Comparison of ENCODE assay signal across 26 cellular contexts in genomic region chr11:9777066-9777465, GRCh38.
"Had no signal": no experiment of that assay in that cellular context is flagged by ENCODE, and none has a peak within 500 bp of the region (broad histone marks: within the 10 kb centered on the region; RNA-seq: fewer than 3 reads in every experiment).

No MANE protein-coding gene starts in this region.

- ATAC-seq: activated CD4-positive, CD25-positive, alpha-beta regulatory T cell treated with anti-CD3 and anti-CD28 coated beads, Interleukin-2, amount 50 U/mL, for 24 hours; effector memory CD8-positive, alpha-beta T cell; foreskin keratinocyte; heart left ventricle; left lung; lower lobe of right lung; mucosa of descending colon; right lobe of liver; stimulated activated effector memory CD8-positive, alpha-beta T cell treated with anti-CD3 and anti-CD28 coated beads, Interleukin-12 subunit alpha, Interleukin-12 subunit beta, amount 100 ng/mL, for 72 hours; upper lobe of right lung had no signal

- H3K4me1 ChIP-seq: left lung, lower lobe of right lung, upper lobe of right lung had no signal

- H3K4me1 Mint-ChIP-seq: activated naive CD4-positive, alpha-beta T cell treated with anti-CD3 and anti-CD28 coated beads, Interleukin-2, amount 10 ng/mL, durations not matched to agents 7 days and 5 days; activated naive CD8-positive, alpha-beta T cell treated with anti-CD3 and anti-CD28 coated beads, Interleukin-2, amount 10 ng/mL, durations not matched to agents 7 days and 5 days; stimulated activated effector memory CD8-positive, alpha-beta T cell treated with anti-CD3 and anti-CD28 coated beads, Interleukin-12 subunit alpha, Interleukin-12 subunit beta, amount 100 ng/mL, for 72 hours had no signal

- H3K9me3 Mint-ChIP-seq: activated naive CD4-positive, alpha-beta T cell treated with anti-CD3 and anti-CD28 coated beads, Interleukin-2, amount 10 ng/mL, durations not matched to agents 7 days and 5 days; activated naive CD8-positive, alpha-beta T cell treated with anti-CD3 and anti-CD28 coated beads, Interleukin-2, amount 10 ng/mL, durations not matched to agents 7 days and 5 days; effector memory CD8-positive, alpha-beta T cell; nephron; stimulated activated effector memory CD8-positive, alpha-beta T cell treated with anti-CD3 and anti-CD28 coated beads, Interleukin-12 subunit alpha, Interleukin-12 subunit beta, amount 100 ng/mL, for 72 hours had no signal

- H3K27ac ChIP-seq: brain microvascular endothelial cell, foreskin keratinocyte, heart left ventricle, left lung, lower lobe of right lung, right lobe of liver, suprapubic skin, tibial artery, upper lobe of right lung had no signal

- H3K27ac Mint-ChIP-seq: activated naive CD4-positive, alpha-beta T cell treated with anti-CD3 and anti-CD28 coated beads, Interleukin-2, amount 10 ng/mL, durations not matched to agents 7 days and 5 days; activated naive CD8-positive, alpha-beta T cell treated with anti-CD3 and anti-CD28 coated beads, Interleukin-2, amount 10 ng/mL, durations not matched to agents 7 days and 5 days; effector memory CD8-positive, alpha-beta T cell; nephron; stimulated activated effector memory CD8-positive, alpha-beta T cell treated with anti-CD3 and anti-CD28 coated beads, Interleukin-12 subunit alpha, Interleukin-12 subunit beta, amount 100 ng/mL, for 72 hours had no signal

- DNase-seq: activated CD4-positive, alpha-beta T cell treated with anti-CD3 and anti-CD28 coated beads for 48 hours; activated CD4-positive, alpha-beta T cell treated with anti-CD3 and anti-CD28 coated beads, Interleukin-2, amount 50 U/mL, for 48 hours; activated CD8-positive, alpha-beta memory T cell treated with anti-CD3 and anti-CD28 coated beads, Interleukin-2, amount 50 U/mL, for 4 hours; activated gamma-delta T cell; activated naive CD4-positive, alpha-beta T cell treated with anti-CD3 and anti-CD28 coated beads, Interleukin-2, amount 10 ng/mL, durations not matched to agents 7 days and 5 days; activated naive CD8-positive, alpha-beta T cell treated with anti-CD3 and anti-CD28 coated beads, Interleukin-2, amount 10 ng/mL, durations not matched to agents 7 days and 5 days; activated T-cell treated with anti-CD3 and anti-CD28 coated beads, Interleukin-2, amount 50 U/mL, for 1 hour; amniotic stem cell; brain microvascular endothelial cell; caudate nucleus; cortex of kidney; effector memory CD8-positive, alpha-beta T cell; foreskin keratinocyte; heart left ventricle; left lung; lower lobe of right lung; mucosa of descending colon; right lobe of liver; small intestine; stimulated activated CD4-positive, alpha-beta T cell treated with anti-CD3 and anti-CD28 coated beads, Interleukin-4, amount 100 ng/mL, for 24 hours; tibial artery; upper lobe of right lung had no signal

- H3K36me3 Mint-ChIP-seq: activated naive CD4-positive, alpha-beta T cell treated with anti-CD3 and anti-CD28 coated beads, Interleukin-2, amount 10 ng/mL, durations not matched to agents 7 days and 5 days had no signal

- H3K27me3 Mint-ChIP-seq: activated naive CD4-positive, alpha-beta T cell treated with anti-CD3 and anti-CD28 coated beads, Interleukin-2, amount 10 ng/mL, durations not matched to agents 7 days and 5 days; activated naive CD8-positive, alpha-beta T cell treated with anti-CD3 and anti-CD28 coated beads, Interleukin-2, amount 10 ng/mL, durations not matched to agents 7 days and 5 days; effector memory CD8-positive, alpha-beta T cell had no signal

- H3K4me3 ChIP-seq: heart left ventricle, left lung, lower lobe of right lung, mucosa of descending colon, right lobe of liver, suprapubic skin, tibial artery, upper lobe of right lung had no signal

- H3K4me3 Mint-ChIP-seq: activated naive CD4-positive, alpha-beta T cell treated with anti-CD3 and anti-CD28 coated beads, Interleukin-2, amount 10 ng/mL, durations not matched to agents 7 days and 5 days; activated naive CD8-positive, alpha-beta T cell treated with anti-CD3 and anti-CD28 coated beads, Interleukin-2, amount 10 ng/mL, durations not matched to agents 7 days and 5 days; effector memory CD8-positive, alpha-beta T cell; nephron; stimulated activated effector memory CD8-positive, alpha-beta T cell treated with anti-CD3 and anti-CD28 coated beads, Interleukin-12 subunit alpha, Interleukin-12 subunit beta, amount 100 ng/mL, for 72 hours had no signal

- H3K27me3 ChIP-seq: brain microvascular endothelial cell, foreskin keratinocyte, heart left ventricle, left lung, right lobe of liver, suprapubic skin, tibial artery, upper lobe of right lung had no signal

- H3K9me3 ChIP-seq: heart left ventricle, left lung, lower lobe of right lung, mucosa of descending colon, right lobe of liver, suprapubic skin, tibial artery, upper lobe of right lung had no signal
